ENCODE assay signal across 8 cellular contexts in genomic region chr12:22624573-22624907, GRCh38. TPM values are rescaled to one million over a fixed set of nuclear protein-coding genes. Genes with fewer than 3 reads are reported as not detected.
DNase-seq lines count a peak whose midpoint lies in the region; ATAC-seq, FAIRE-seq and TF ChIP-seq lines count a peak whose summit lies in the region.

No MANE protein-coding gene starts in this region.

- WGBS in testis, 2 donors, result 15 to 17% methylated on average over 11 of the region's 11 CpGs

- intact Hi-C loops in testis (cut with DNase I; ENCODE audit: low total_unique reads), result no loop called here

- H3K4me1 Mint-ChIP-seq in astrocyte (ENCODE audit: low read depth, unreplicated experiment), result peaks cover 16% of the 10 kb centered on the region

- H2AFZ ChIP-seq in astrocyte (ENCODE audit: low read depth, low read length), result peak overlapping the region; percentile 95

- peak overlapping the region; percentile 92 for H3K4me2 ChIP-seq in astrocyte (ENCODE audit: low read length)

- peaks cover 4% of the 10 kb centered on the region for H4K20me1 ChIP-seq in astrocyte (ENCODE audit: insufficient read depth, low read length)

- peak overlapping the region; percentile 94 for H3K4me3 ChIP-seq in GM12865 (ENCODE audit: low read depth, low read length)
- peak overlapping the region; percentile 100 for H3K4me3 ChIP-seq in astrocyte (ENCODE audit: insufficient read depth, low read depth, low read length)
- H3K4me3 ChIP-seq in testis, result peak overlapping the region; percentile 82 to 93

- H3K27me3 ChIP-seq in astrocyte (ENCODE audit: insufficient read depth, low read length) (no peaks in the 10 kb centered on the region), testis (no peaks in the 10 kb centered on the region)

- TF ChIP-seq POLR2A in testis (IDR thresholded peaks at IDR 0.05), result no peak

- H3K27me3 Mint-ChIP-seq in astrocyte (ENCODE audit: low read depth, unreplicated experiment), result no peaks in the 10 kb centered on the region

- H3K9me3 ChIP-seq in astrocyte (ENCODE audit: insufficient read depth, low read depth, low read length), result no peaks in the 10 kb centered on the region
- no peaks in the 10 kb centered on the region for H3K9me3 ChIP-seq in testis

- no peak for DNase-seq in GM12865 (ENCODE audit: low read depth)
- DNase-seq in astrocyte (ENCODE audit: low read depth), result no peak
- peak; percentile 25 for DNase-seq in kidney glomerular epithelial cell (lab: John Stamatoyannopoulos, UW)
- no peak for DNase-seq in testis

- FAIRE-seq in astrocyte (lab: Jason Lieb, UNC), result no peak

- no peaks in the 10 kb centered on the region for H3K9me3 Mint-ChIP-seq in astrocyte (ENCODE audit: unreplicated experiment)

- H3K36me3 ChIP-seq in astrocyte (ENCODE audit: insufficient read depth, low read length), result no peaks in the 10 kb centered on the region
- no peaks in the 10 kb centered on the region for H3K36me3 ChIP-seq in testis (ENCODE audit: low read depth, missing control alignments)

- TF ChIP-seq CTCF in GM12865 (IDR thresholded peaks at IDR 0.05; ENCODE audit: insufficient read depth, low read depth, low read length, missing control alignments) (no peak), astrocyte (IDR thresholded peaks at IDR 0.05; ENCODE audit: insufficient read depth, low read depth, low read length) (no peak), testis (IDR thresholded peaks at IDR 0.05) (no peak)

- peaks cover 45% of the 10 kb centered on the region for H3K79me2 ChIP-seq in astrocyte (ENCODE audit: insufficient read depth, low read length)

- H3K4me1 ChIP-seq in astrocyte (ENCODE audit: insufficient read depth, low read length) (peaks cover 15% of the 10 kb centered on the region), testis (peaks cover 16% of the 10 kb centered on the region)

- H3K27ac ChIP-seq in astrocyte (ENCODE audit: low read depth, low read length) (peak overlapping the region; percentile 96), testis (peak overlapping the region; percentile 96 to 99)

- peak overlapping the region; percentile 99 for H3K9ac ChIP-seq in astrocyte (ENCODE audit: low read length)

- peak overlapping the region; percentile 99 for H3K27ac Mint-ChIP-seq in astrocyte (ENCODE audit: unreplicated experiment)

- peak; percentile 5 for ATAC-seq in HG03442 (IDR thresholded peaks at IDR 0.05; ENCODE audit: unreplicated experiment)
- ATAC-seq in HG03469 (IDR thresholded peaks at IDR 0.05; ENCODE audit: unreplicated experiment), result no peak
- ATAC-seq in GM19328 (IDR thresholded peaks at IDR 0.05; ENCODE audit: unreplicated experiment), result no peak
- no peak for ATAC-seq in HG02970 (IDR thresholded peaks at IDR 0.05; ENCODE audit: low FRiP score, unreplicated experiment)

- no peaks in the 10 kb centered on the region for H3K36me3 Mint-ChIP-seq in astrocyte (ENCODE audit: low read depth, unreplicated experiment)

- H3K4me3 Mint-ChIP-seq in astrocyte (ENCODE audit: unreplicated experiment), result peak overlapping the region; percentile 99

RNA-seq across cellular contexts. Expression of gene ETNK1, which starts 0.4 kb away (rescaled TPM):
- 44.2 and 50.0 TPM in 2 replicates for total RNA-seq in astrocyte
- 10 to 100 TPM; 61.3 to 81.4 TPM for total RNA-seq in testis
- polyA plus RNA-seq in testis (ENCODE audit: insufficient read depth, low read depth, low replicate concordance), result 66.7 TPM
